14 cellular contexts compared by ENCODE assay signal in the genomic region with DNA sequence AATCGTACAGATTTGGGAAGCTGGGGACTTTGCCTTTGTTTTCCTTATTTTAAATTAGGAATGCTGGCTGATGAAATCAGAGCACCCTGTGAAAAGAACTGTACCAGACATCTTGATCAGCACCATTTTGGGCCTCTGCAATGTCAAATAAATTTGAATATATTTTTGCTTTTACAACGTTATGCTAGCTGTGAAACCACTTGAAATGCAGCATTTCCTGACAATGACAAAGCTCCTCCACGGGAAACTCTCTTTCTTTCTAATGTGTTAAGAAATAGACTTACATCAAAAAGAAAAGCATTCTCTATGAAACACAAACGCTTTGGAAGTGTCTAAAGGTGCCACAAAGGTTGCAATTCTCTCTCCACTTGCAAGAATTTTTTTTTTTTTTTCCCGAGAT. TPM values are rescaled to one million over a fixed set of nuclear protein-coding genes. Genes with fewer than 3 reads are reported as not detected.
A peak's percentile ranks its signal among the peaks of the same experiment; 100 is the strongest.
DNase-seq lines count a peak whose midpoint lies in the region; ATAC-seq, FAIRE-seq and TF ChIP-seq lines count a peak whose summit lies in the region.
"Had no signal": no experiment of that assay in that cellular context is flagged by ENCODE, and none has a peak within 500 bp of the region (broad histone marks: within the 10 kb centered on the region; RNA-seq: fewer than 3 reads in every experiment).

No MANE protein-coding gene starts in this region.

- no peaks in the 10 kb centered on the region for H3K9me3 Mint-ChIP-seq in IgD-negative memory B cell
- no peaks in the 10 kb centered on the region for H3K9me3 Mint-ChIP-seq in activated T-helper 1 cell treated with anti-CD3 and anti-CD28 coated beads, Interleukin-12 subunit alpha, Interleukin-12 subunit beta, Interleukin-2, Interleukin-4 antibody, amounts not matched to agents 30 ng/mL and 10 ng/mL and 1 ng/mL, durations not matched to agents 14 hours and 24 hours and 36 hours
- H3K9me3 Mint-ChIP-seq: neural progenitor cell had no signal

- H3K9me3 ChIP-seq in neuron (ENCODE audit: low read length): no peaks in the 10 kb centered on the region

- intact Hi-C loops in activated T-helper 1 cell treated with anti-CD3 and anti-CD28 coated beads, Interleukin-12 subunit alpha, Interleukin-12 subunit beta, Interleukin-2, Interleukin-4 antibody, amounts not matched to agents 30 ng/mL and 10 ng/mL and 1 ng/mL, durations not matched to agents 14 hours and 24 hours and 36 hours (cut with micrococcal nuclease): loop anchor here (1.0 to 10.0 kb wide), 4 partner anchors 47 to 461 kb away; a partner anchor contains a TSS

- peaks cover 4% of the 10 kb centered on the region for H3K4me1 ChIP-seq in neuron (ENCODE audit: insufficient read depth, low read length)
- H3K4me1 ChIP-seq: neural progenitor cell had no signal

- H3K4me1 Mint-ChIP-seq in IgD-negative memory B cell: peaks cover 25 to 36% (median 30%) of the 10 kb centered on the region in 3 donors
- H3K4me1 Mint-ChIP-seq in activated T-helper 1 cell treated with anti-CD3 and anti-CD28 coated beads, Interleukin-12 subunit alpha, Interleukin-12 subunit beta, Interleukin-2, Interleukin-4 antibody, amounts not matched to agents 30 ng/mL and 10 ng/mL and 1 ng/mL, durations not matched to agents 14 hours and 24 hours and 36 hours (ENCODE audit: low read depth): peaks cover 37% of the 10 kb centered on the region
- H3K4me1 Mint-ChIP-seq: neural progenitor cell had no signal

- H3K36me3 Mint-ChIP-seq in IgD-negative memory B cell: no peaks in the 10 kb centered on the region
- H3K36me3 Mint-ChIP-seq in activated T-helper 1 cell treated with anti-CD3 and anti-CD28 coated beads, Interleukin-12 subunit alpha, Interleukin-12 subunit beta, Interleukin-2, Interleukin-4 antibody, amounts not matched to agents 30 ng/mL and 10 ng/mL and 1 ng/mL, durations not matched to agents 14 hours and 24 hours and 36 hours (ENCODE audit: low read depth): no peaks in the 10 kb centered on the region
- H3K36me3 Mint-ChIP-seq: neural progenitor cell had no signal

- TF ChIP-seq POLR2A in H54 (IDR thresholded peaks at IDR 0.05; ENCODE audit: low read depth, low read length): no peak

- no peak for DNase-seq in activated CD4-positive, CD25-positive, alpha-beta regulatory T cell (lab: John Stamatoyannopoulos, UW)
- no peak for DNase-seq in activated T-helper 1 cell treated with anti-CD3 and anti-CD28 coated beads, Interleukin-12 subunit alpha, Interleukin-12 subunit beta, Interleukin-2, Interleukin-4 antibody, amounts not matched to agents 30 ng/mL and 10 ng/mL and 1 ng/mL, durations not matched to agents 14 hours and 24 hours and 36 hours (ENCODE audit: low spot score)
- DNase-seq in H54 (ENCODE audit: insufficient read length, low spot score) (no peak), NCI-H2196 treated with DMSO at 0.1 percent for 48 hours (lab: John Stamatoyannopoulos, UW; ENCODE audit: unreplicated experiment) (no peak)
- DNase-seq: DMS153, HCEC 1CT, small intestine had no signal

- H3K4me3 Mint-ChIP-seq in IgD-negative memory B cell: peak overlapping the region; percentile 70 to 88 (median 81)
- H3K4me3 Mint-ChIP-seq in activated T-helper 1 cell treated with anti-CD3 and anti-CD28 coated beads, Interleukin-12 subunit alpha, Interleukin-12 subunit beta, Interleukin-2, Interleukin-4 antibody, amounts not matched to agents 30 ng/mL and 10 ng/mL and 1 ng/mL, durations not matched to agents 14 hours and 24 hours and 36 hours: peak overlapping the region; percentile 53
- H3K4me3 Mint-ChIP-seq: neural progenitor cell had no signal

- FAIRE-seq in H54 (lab: Jason Lieb, UNC): no peak
- FAIRE-seq: A204.1, K562, small intestine had no signal

- no peaks in the 10 kb centered on the region for H3K36me3 ChIP-seq in neuron (ENCODE audit: insufficient read depth, low read length)
- H3K36me3 ChIP-seq: neural progenitor cell had no signal

- H3K27ac Mint-ChIP-seq in IgD-negative memory B cell: peak overlapping the region; percentile 15 to 84 (median 59)
- peak overlapping the region; percentile 75 for H3K27ac Mint-ChIP-seq in activated T-helper 1 cell treated with anti-CD3 and anti-CD28 coated beads, Interleukin-12 subunit alpha, Interleukin-12 subunit beta, Interleukin-2, Interleukin-4 antibody, amounts not matched to agents 30 ng/mL and 10 ng/mL and 1 ng/mL, durations not matched to agents 14 hours and 24 hours and 36 hours
- H3K27ac Mint-ChIP-seq: neural progenitor cell had no signal

- peak; percentile 63 to 67 for ATAC-seq in activated CD4-positive, CD25-positive, alpha-beta regulatory T cell treated with anti-CD3 and anti-CD28 coated beads, Interleukin-2, amount 50 U/mL, for 24 hours
- no peak for ATAC-seq in HG03196 (IDR thresholded peaks at IDR 0.05; ENCODE audit: unreplicated experiment)
- ATAC-seq: K562 had no signal

- H3K4me3 ChIP-seq in neuron (ENCODE audit: low read length): no peak overlapping the region
- H3K4me3 ChIP-seq: K562, neural progenitor cell had no signal

- peaks cover 8% of the 10 kb centered on the region for H3K27me3 ChIP-seq in neuron (ENCODE audit: insufficient read depth, low read length)
- H3K27me3 ChIP-seq: neural progenitor cell had no signal

- H2AFZ ChIP-seq in neuron (ENCODE audit: low read depth, low read length): peak overlapping the region; percentile 46
- H2AFZ ChIP-seq: neural progenitor cell had no signal

- H3K27me3 Mint-ChIP-seq in IgD-negative memory B cell: peaks cover 1% of the 10 kb centered on the region
- peaks cover 2% of the 10 kb centered on the region for H3K27me3 Mint-ChIP-seq in activated T-helper 1 cell treated with anti-CD3 and anti-CD28 coated beads, Interleukin-12 subunit alpha, Interleukin-12 subunit beta, Interleukin-2, Interleukin-4 antibody, amounts not matched to agents 30 ng/mL and 10 ng/mL and 1 ng/mL, durations not matched to agents 14 hours and 24 hours and 36 hours (ENCODE audit: insufficient read depth)

RNA-seq across cellular contexts. Expression of a gene that starts 47.1 kb away (rescaled TPM):
- polyA plus RNA-seq in IgD-negative memory B cell: 0.44 TPM
- 13.8 and 19.8 TPM in 2 replicates for total RNA-seq in activated T-helper 1 cell treated with anti-CD3 and anti-CD28 coated beads, Interleukin-12 subunit alpha, Interleukin-12 subunit beta, Interleukin-2, Interleukin-4 antibody, amounts not matched to agents 30 ng/mL and 10 ng/mL and 1 ng/mL, durations not matched to agents 14 hours and 24 hours and 36 hours

RNA-seq across cellular contexts. Expression of a gene that starts 53.4 kb away (rescaled TPM):
- 9.6 TPM for polyA plus RNA-seq in IgD-negative memory B cell
- total RNA-seq in activated T-helper 1 cell treated with anti-CD3 and anti-CD28 coated beads, Interleukin-12 subunit alpha, Interleukin-12 subunit beta, Interleukin-2, Interleukin-4 antibody, amounts not matched to agents 30 ng/mL and 10 ng/mL and 1 ng/mL, durations not matched to agents 14 hours and 24 hours and 36 hours: 14.8 and 16.7 TPM in 2 replicates
